8 cellular contexts compared by ENCODE assay signal in the genomic region with DNA sequence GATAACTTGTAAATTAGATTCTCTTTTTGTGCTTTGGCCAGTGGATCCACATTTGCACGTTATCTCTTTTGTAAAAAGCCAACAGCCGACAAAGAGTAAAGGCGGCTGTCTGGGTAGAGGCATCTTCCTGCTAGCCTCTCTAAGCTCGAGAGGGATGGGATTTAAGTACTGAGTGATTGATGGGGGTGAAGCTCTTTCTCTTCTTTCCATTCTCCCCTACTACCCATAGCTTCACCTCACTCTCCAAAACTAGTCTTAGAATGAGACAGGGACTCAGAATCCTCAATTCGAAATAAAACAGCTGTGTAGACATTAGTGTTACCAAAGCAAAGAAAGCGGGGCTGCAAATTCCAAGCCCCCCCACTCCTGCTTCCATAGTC. TPM values are rescaled to one million over a fixed set of nuclear protein-coding genes. Genes with fewer than 3 reads are reported as not detected.
DNase-seq lines count a peak whose midpoint lies in the region; ATAC-seq and TF ChIP-seq lines count a peak whose summit lies in the region.

No MANE protein-coding gene starts in this region.

- TF ChIP-seq POLR2A in esophagus squamous epithelium (IDR thresholded peaks at IDR 0.05) (no peak), spleen (IDR thresholded peaks at IDR 0.05) (no peak)

- DNase-seq in NCI-H2171 treated with DMSO at 0.1 percent for 48 hours (lab: John Stamatoyannopoulos, UW) (peak; percentile 12), NCI-H2171 (lab: John Stamatoyannopoulos, UW) (no peak), NOMO-1 treated with DMSO at 0.1 percent for 48 hours (lab: John Stamatoyannopoulos, UW; ENCODE audit: unreplicated experiment) (peak; percentile 30), esophagus squamous epithelium (lab: John Stamatoyannopoulos, UW) (no peak), left colon (no peak), T-helper 1 cell (no peak), spleen (no peak)

- H3K4me1 ChIP-seq in esophagus squamous epithelium (peaks cover 10 to 77% (median 20%) of the 10 kb centered on the region in 3 donors), rectal smooth muscle tissue (ENCODE audit: control insufficient read depth, insufficient read depth, low read length) (peaks cover 10% of the 10 kb centered on the region), spleen (peaks cover 16 to 80% (median 43%) of the 10 kb centered on the region in 6 donors)

- H3K27ac ChIP-seq in esophagus squamous epithelium: peak overlapping the region; percentile 1 to 96 (median 48)
- H3K27ac ChIP-seq in rectal smooth muscle tissue (ENCODE audit: low read depth, low read length): peak overlapping the region; percentile 85
- peak overlapping the region in 3 of 8 donors; percentile 32 to 47 (median 46) for H3K27ac ChIP-seq in spleen

- H3K9me3 ChIP-seq in esophagus squamous epithelium (no peaks in the 10 kb centered on the region), spleen (no peaks in the 10 kb centered on the region)

- H3K9ac ChIP-seq in rectal smooth muscle tissue (ENCODE audit: low read length): no peak overlapping the region

- no peak for ATAC-seq in left colon

- H3K27me3 ChIP-seq in esophagus squamous epithelium (no peaks in the 10 kb centered on the region), rectal smooth muscle tissue (ENCODE audit: control insufficient read depth, insufficient read depth, low read length) (no peaks in the 10 kb centered on the region), spleen (replicated peaks in 1 of 7) (no peaks in the 10 kb centered on the region)

- WGBS in esophagus squamous epithelium, 2 donors: 40 to 49% methylated on average over 6 of the region's 6 CpGs
- 61 to 87% (median 74%) methylated on average over 6 of the region's 6 CpGs for WGBS in spleen, 5 donors

- H3K36me3 ChIP-seq in esophagus squamous epithelium: no peaks in the 10 kb centered on the region
- H3K36me3 ChIP-seq in rectal smooth muscle tissue (ENCODE audit: control insufficient read depth, insufficient read depth, low read length): no peaks in the 10 kb centered on the region
- H3K36me3 ChIP-seq in spleen: no peaks in the 10 kb centered on the region

- H3K4me3 ChIP-seq in esophagus squamous epithelium (peak overlapping the region in 3 of 4 donors; percentile 15 to 84 (median 54)), rectal smooth muscle tissue (ENCODE audit: low read length) (peak overlapping the region; percentile 69), spleen (peak overlapping the region in 4 of 8 donors; percentile 12 to 94 (median 56))

- TF ChIP-seq CTCF in esophagus squamous epithelium (IDR thresholded peaks at IDR 0.05): no peak
- no peak for TF ChIP-seq CTCF in spleen (IDR thresholded peaks at IDR 0.05 in 8 of 11, conservative IDR thresholded peaks at IDR 0.05 in 3 of 11)

- intact Hi-C loops in esophagus squamous epithelium (cut with DNase I) (no loop called here), left colon (cut with DNase I, micrococcal nuclease) (no loop called here), spleen (cut with DNase I; ENCODE audit: low total_unique reads) (no loop called here)

RNA-seq across cellular contexts. Expression of a gene that starts 3.5 kb away (rescaled TPM):
- 10 to 100 TPM; 10.2 to 27.1 (median 12.7) TPM for total RNA-seq in esophagus squamous epithelium
- total RNA-seq in left colon: 10 to 100 TPM in 1 of 2 donors, 1 to 10 TPM in 1; 8.9 to 13.2 TPM
- 10 to 100 TPM; 29.5 to 58.4 (median 40.0) TPM for total RNA-seq in spleen
- 10 to 100 TPM in 2 of 3 donors, 1 to 10 TPM in 1; 7.2 to 13.6 (median 10.5) TPM for polyA plus RNA-seq in spleen

RNA-seq across cellular contexts. Expression of a gene that starts 43.6 kb away (rescaled TPM):
- total RNA-seq in esophagus squamous epithelium (10 to 100 TPM; 59.0 to 87.0 (median 70.9) TPM), left colon (10 to 100 TPM; 56.5 to 63.8 TPM), spleen (10 to 100 TPM; 47.2 to 77.2 (median 63.4) TPM)
- polyA plus RNA-seq in spleen: 10 to 100 TPM; 37.2 to 51.7 (median 37.7) TPM

Comparison
In these comparisons a context has a peak if more than half of its experiments do, and no peak if none do; other contexts are left out.
1. DNase-seq: peak in NCI-H2171 treated with DMSO at 0.1 percent for 48 hours (single experiment) and NOMO-1 treated with DMSO at 0.1 percent for 48 hours (single experiment); none in NCI-H2171 (single experiment), esophagus squamous epithelium (single experiment), left colon (0 of 2), T-helper 1 cell (0 of 5) and spleen (single experiment).